In genomic region chr12:57053901-57054300, GRCh38 we compare ENCODE assay signal across 10 cellular contexts. TPM values are rescaled to one million over a fixed set of nuclear protein-coding genes. Genes with fewer than 3 reads are reported as not detected.
"Had no signal": no experiment of that assay in that cellular context is flagged by ENCODE, and none has a peak within 500 bp of the region (broad histone marks: within the 10 kb centered on the region; RNA-seq: fewer than 3 reads in every experiment).

No MANE protein-coding gene starts in this region.

RNA-seq across cellular contexts. Expression of gene MYO1A, which starts 4.0 kb away (rescaled TPM):
- total RNA-seq: PC-3, PC-9, Right ventricle myocardium inferior, RPMI7951, SJSA1, SK-MEL-5 had no signal
- polyA plus RNA-seq: SK-N-SH had no signal

RNA-seq across cellular contexts. Expression of gene TAC3, which starts 37.6 kb away (rescaled TPM):
- total RNA-seq: OCI-LY7, PC-3, PC-9, Right ventricle myocardium inferior, Right ventricle myocardium superior, RPMI7951, SJCRH30, SJSA1, SK-MEL-5 had no signal
- polyA plus RNA-seq: SK-N-SH had no signal
